ENCODE assay signal across 8 cellular contexts in the genomic region with DNA sequence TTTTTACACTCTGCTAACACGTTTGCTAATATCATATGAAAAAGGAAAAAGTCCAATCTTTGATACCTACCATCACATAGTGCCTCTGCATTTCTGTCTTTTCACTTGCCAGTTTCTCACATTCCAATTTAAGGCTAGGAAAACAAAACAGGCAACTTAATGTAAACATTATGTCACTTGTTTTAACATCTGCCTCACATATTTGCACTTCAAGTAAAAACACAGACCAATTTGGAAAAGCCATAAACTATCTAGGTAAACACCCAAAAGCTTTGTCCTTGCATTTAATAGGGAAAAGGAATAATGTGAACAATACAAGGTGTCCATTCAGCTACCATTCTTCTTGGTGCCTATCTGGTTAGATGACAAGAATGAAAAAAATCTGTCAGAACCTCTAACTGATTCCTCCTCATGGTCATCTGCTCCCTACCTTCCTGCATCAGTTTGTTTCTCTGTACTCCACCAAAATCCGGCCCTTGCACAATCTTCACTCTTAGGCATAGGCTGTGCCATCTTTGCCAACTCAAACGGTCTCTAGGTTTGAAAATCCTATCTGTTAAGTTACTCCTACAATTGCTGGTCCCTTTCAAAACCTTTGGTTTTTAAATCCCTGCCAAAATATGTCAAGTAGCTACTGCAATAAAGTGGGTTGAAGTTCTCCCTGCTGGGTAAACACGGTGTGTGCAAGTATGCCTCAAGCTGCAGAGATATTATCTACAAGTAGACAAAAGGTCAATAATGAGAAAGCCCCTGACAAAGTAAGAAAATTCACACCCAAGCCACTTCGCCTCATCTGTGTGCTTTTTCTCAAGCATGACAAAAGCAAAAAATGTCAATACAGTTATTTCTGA. TPM values are rescaled to one million over a fixed set of nuclear protein-coding genes. Genes with fewer than 3 reads are reported as not detected.
DNase-seq lines count a peak whose midpoint lies in the region; ATAC-seq and TF ChIP-seq lines count a peak whose summit lies in the region.

No MANE protein-coding gene starts in this region.

- no peaks in the 10 kb centered on the region for H3K36me3 ChIP-seq in colonic mucosa
- H3K36me3 ChIP-seq in muscle layer of duodenum (ENCODE audit: control insufficient read depth in 1 of 2, insufficient read depth in 2 of 2, low read length in 2 of 2): peaks cover 0 to 3% of the 10 kb centered on the region in 2 donors

- peaks cover 12 to 17% of the 10 kb centered on the region in 2 donors for H3K4me1 Mint-ChIP-seq in stimulated activated naive B cell treated with anti-CD40 and anti-IgM and Interleukin-4, amounts not matched to agents 10 μg/mL and 1 μg/mL and 100 μg/mL, for 72 hours

- 45 to 47% methylated on average over 5 of the region's 5 CpGs for WGBS in lower leg skin, 2 donors

- peak; percentile 52 for TF ChIP-seq CTCF in AG10803 (conservative IDR thresholded peaks at IDR 0.05; ENCODE audit: low read length)
- no peak for TF ChIP-seq CTCF in colonic mucosa (IDR thresholded peaks at IDR 0.05)
- no peak for TF ChIP-seq CTCF in lower leg skin (IDR thresholded peaks at IDR 0.05)

- H3K4me1 ChIP-seq in colonic mucosa (peaks cover 9% of the 10 kb centered on the region), muscle layer of duodenum (ENCODE audit: control insufficient read depth in 1 of 2, insufficient read depth in 2 of 2, low read length in 2 of 2) (peaks cover 18 to 27% of the 10 kb centered on the region in 2 donors)

- H3K4me3 ChIP-seq in AG10803 (ENCODE audit: low read length): peak overlapping the region; percentile 73
- H3K4me3 ChIP-seq in Jurkat, Clone E6-1 (ENCODE audit: low read length): no peak overlapping the region
- peak overlapping the region; percentile 82 for H3K4me3 ChIP-seq in colonic mucosa
- H3K4me3 ChIP-seq in muscle layer of duodenum (ENCODE audit: low read depth in 1 of 2, low read length in 2 of 2): peak overlapping the region; percentile 81 to 82
- no peak overlapping the region for H3K4me3 ChIP-seq in lower leg skin (ENCODE audit: low read depth, poor library complexity, severe bottlenecking)

- H3K27ac Mint-ChIP-seq in stimulated activated naive B cell treated with anti-CD40 and anti-IgM and Interleukin-4, amounts not matched to agents 10 μg/mL and 1 μg/mL and 100 μg/mL, for 72 hours: no peak overlapping the region

- peak; percentile 73 for DNase-seq in AG10803 (ENCODE audit: low read depth)
- DNase-seq in Jurkat, Clone E6-1 (ENCODE audit: low read depth, low spot score): peak; percentile 29
- DNase-seq in colonic mucosa: peak; percentile 35
- no peak for DNase-seq in stimulated activated naive B cell treated with anti-CD40 and anti-IgM and Interleukin-4, amounts not matched to agents 10 μg/mL and 1 μg/mL and 100 μg/mL, for 72 hours
- DNase-seq in lower leg skin (ENCODE audit: low spot score in 2 of 2): no peak
- DNase-seq in NCI-H2081 treated with DMSO at 0.1 percent for 48 hours (lab: John Stamatoyannopoulos, UW): no peak

- no peak for ATAC-seq in stimulated activated naive B cell treated with anti-CD40 and anti-IgM and Interleukin-4, amounts not matched to agents 10 μg/mL and 1 μg/mL and 100 μg/mL, for 72 hours (replicated peaks)
- no peak for ATAC-seq in GM21619 (IDR thresholded peaks at IDR 0.05; ENCODE audit: unreplicated experiment)

- H3K27me3 ChIP-seq in colonic mucosa (no peaks in the 10 kb centered on the region), muscle layer of duodenum (ENCODE audit: low read depth, low read length) (no peaks in the 10 kb centered on the region)

- no peaks in the 10 kb centered on the region for H3K27me3 Mint-ChIP-seq in stimulated activated naive B cell treated with anti-CD40 and anti-IgM and Interleukin-4, amounts not matched to agents 10 μg/mL and 1 μg/mL and 100 μg/mL, for 72 hours

- no peak for TF ChIP-seq POLR2A in lower leg skin (IDR thresholded peaks at IDR 0.05)

- no peak overlapping the region for H3K4me3 Mint-ChIP-seq in stimulated activated naive B cell treated with anti-CD40 and anti-IgM and Interleukin-4, amounts not matched to agents 10 μg/mL and 1 μg/mL and 100 μg/mL, for 72 hours

- peak overlapping the region; percentile 53 for H3K27ac ChIP-seq in colonic mucosa
- H3K27ac ChIP-seq in muscle layer of duodenum (ENCODE audit: low read length): no peak overlapping the region

- H3K36me3 Mint-ChIP-seq in stimulated activated naive B cell treated with anti-CD40 and anti-IgM and Interleukin-4, amounts not matched to agents 10 μg/mL and 1 μg/mL and 100 μg/mL, for 72 hours: peaks cover 22 to 33% of the 10 kb centered on the region in 2 donors

- no peaks in the 10 kb centered on the region for H3K9me3 Mint-ChIP-seq in stimulated activated naive B cell treated with anti-CD40 and anti-IgM and Interleukin-4, amounts not matched to agents 10 μg/mL and 1 μg/mL and 100 μg/mL, for 72 hours

- H3K9me3 ChIP-seq in colonic mucosa (no peaks in the 10 kb centered on the region), muscle layer of duodenum (ENCODE audit: control insufficient read depth in 1 of 2, low read length in 2 of 2) (no peaks in the 10 kb centered on the region)

- peak overlapping the region in 1 of 2 donors; percentile 46 for H3K9ac ChIP-seq in colonic mucosa (ENCODE audit: low read depth in 2 of 2, low read length in 2 of 2)

- intact Hi-C loops in colonic mucosa (cut with DNase I): loop anchor here (5.0 to 10.0 kb wide), 3 partner anchors 91 to 919 kb away; no protein-coding TSS in a partner anchor
- intact Hi-C loops in lower leg skin (cut with DNase I; ENCODE audit: low total_unique reads): loop anchor here (10.0 kb wide), 1 partner anchor 161 kb away; no protein-coding TSS in a partner anchor

RNA-seq across cellular contexts. Expression of a gene that starts 3.4 kb away (rescaled TPM):
- polyA plus RNA-seq in Jurkat, Clone E6-1 (2012; ENCODE audit: insufficient read depth, insufficient read length): 32.4 TPM
- total RNA-seq in colonic mucosa (10 to 100 TPM; 43.8 to 54.8 TPM), lower leg skin (10 to 100 TPM; 42.0 to 63.3 (median 43.7) TPM)

Comparison
In these comparisons a context has a peak if more than half of its experiments do, and no peak if none do; other contexts are left out.
1. DNase-seq: peak in AG10803 (single experiment), Jurkat, Clone E6-1 (single experiment) and colonic mucosa (single experiment); none in stimulated activated naive B cell treated with anti-CD40 and anti-IgM and Interleukin-4, amounts not matched to agents 10 μg/mL and 1 μg/mL and 100 μg/mL, for 72 hours (single experiment), lower leg skin (0 of 2) and NCI-H2081 treated with DMSO at 0.1 percent for 48 hours (single experiment).
2. H3K4me3 ChIP-seq: peak in AG10803 (single experiment), colonic mucosa (single experiment) and muscle layer of duodenum (2 of 2); none in Jurkat, Clone E6-1 (single experiment) and lower leg skin (single experiment).